Comparison of ENCODE assay signal across 1 cellular context in the genomic region with DNA sequence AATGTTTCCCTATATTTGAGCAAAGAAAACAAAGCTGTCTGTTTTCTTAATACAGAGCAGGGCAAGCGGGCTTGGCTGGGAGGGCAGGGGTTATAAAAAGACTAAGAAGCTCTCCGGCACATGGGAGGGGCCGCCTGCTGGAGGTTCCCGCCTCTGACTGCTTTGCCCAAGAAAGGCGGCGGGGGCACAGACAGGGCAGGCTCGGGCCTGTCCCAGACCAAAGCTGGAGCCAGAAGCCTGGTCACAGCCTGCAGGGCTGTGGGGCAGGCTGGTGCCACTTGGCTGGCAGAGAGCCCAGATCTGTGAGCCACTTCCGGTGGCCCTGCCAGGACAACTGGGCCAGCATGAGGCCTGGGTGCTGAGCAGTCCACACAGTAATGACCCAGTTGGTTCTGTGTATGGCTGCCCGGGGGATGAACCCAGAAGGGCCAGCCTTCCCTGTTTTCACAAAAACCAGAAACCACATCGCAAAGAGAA.
TF ChIP-seq lines count a peak whose summit lies in the region.

No MANE protein-coding gene starts in this region.

TF ChIP-seq in HepG2, 621 proteins besides CTCF, POLR2A, EP300 and RAD21 (continued from another document):
- TF ChIP-seq ZNF180 (CRISPR knock-in tag; IDR thresholded peaks at IDR 0.05; ENCODE audit: borderline replicate concordance, low read depth) (no peak), ZBTB7A (CRISPR knock-in tag; IDR thresholded peaks at IDR 0.05) (no peak), HNF4G (IDR thresholded peaks at IDR 0.05; ENCODE audit: borderline replicate concordance, low read depth, low read length) (no peak), HNF4G (CRISPR knock-in tag; IDR thresholded peaks at IDR 0.05; ENCODE audit: borderline replicate concordance, low read depth) (no peak)
